6 cellular contexts compared by ENCODE assay signal in the genomic region with DNA sequence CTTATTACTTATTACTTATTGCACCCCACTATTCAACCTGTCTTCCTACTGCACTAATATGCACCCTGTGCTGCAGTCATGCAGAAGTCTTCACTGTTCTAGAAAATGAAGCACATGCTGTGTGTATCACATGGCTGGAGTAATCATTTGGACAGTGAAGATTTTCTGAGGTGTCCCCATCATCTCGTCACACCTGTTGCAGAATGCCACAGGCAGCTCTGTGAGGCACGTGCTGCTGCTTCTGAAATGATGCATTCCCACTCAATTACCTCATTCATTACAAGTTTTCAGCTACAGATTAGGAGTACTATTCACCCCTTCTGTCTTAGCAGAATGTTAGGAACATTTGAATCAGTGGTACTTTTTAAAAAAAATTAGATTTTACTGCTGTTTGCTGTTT.
"Had no signal": no experiment of that assay in that cellular context is flagged by ENCODE, and none has a peak within 500 bp of the region (broad histone marks: within the 10 kb centered on the region; RNA-seq: fewer than 3 reads in every experiment).

No MANE protein-coding gene starts in this region.

- H3K27ac ChIP-seq: GM23248 had no signal

- H3K4me1 ChIP-seq: HAP-1 had no signal

- H2AFZ ChIP-seq: GM23248 had no signal

- H3K9ac ChIP-seq: GM23248 had no signal

- ATAC-seq: HCT116, K562 had no signal

- H3K36me3 ChIP-seq: HAP-1 had no signal

- DNase-seq: GM23248, GOT3, IMR-90 had no signal

- H3K9me3 ChIP-seq: HAP-1 had no signal

- H3K4me3 ChIP-seq: GM23248, HAP-1, K562 had no signal
